Comparison of ENCODE assay signal across 20 cellular contexts in the genomic region with DNA sequence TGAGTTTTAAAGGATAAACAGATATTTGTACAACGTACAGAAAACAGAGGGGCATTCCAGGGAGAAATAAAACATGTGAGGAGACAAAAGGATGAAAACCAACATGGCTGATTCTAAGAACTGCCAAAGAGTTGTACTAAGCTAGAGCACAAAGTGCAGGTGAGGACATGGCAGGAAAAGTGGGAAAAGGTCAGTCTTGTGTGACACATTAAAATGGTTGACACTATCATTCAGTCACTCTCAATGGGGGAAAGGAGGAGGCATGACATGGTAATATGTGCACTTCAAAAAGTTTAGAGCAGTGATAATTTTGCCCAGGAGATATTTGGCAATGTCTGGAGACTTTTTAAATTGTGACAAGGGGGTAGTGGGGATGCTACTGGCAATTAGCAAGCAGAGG.
"Had no signal": no experiment of that assay in that cellular context is flagged by ENCODE, and none has a peak within 500 bp of the region (broad histone marks: within the 10 kb centered on the region; RNA-seq: fewer than 3 reads in every experiment).

No MANE protein-coding gene starts in this region.

- H3K4me1 ChIP-seq: neural progenitor cell, prostate gland, right atrium auricular region, tibial nerve, uterus had no signal

- H3K9me3 Mint-ChIP-seq: effector memory CD8-positive, alpha-beta T cell had no signal

- H3K36me3 ChIP-seq: prostate gland, uterus had no signal

- DNase-seq: activated CD4-positive, alpha-beta T cell treated with anti-CD3 and anti-CD28 coated beads, Interleukin-2, amount 50 U/mL, for 1 hour; activated CD8-positive, alpha-beta memory T cell treated with anti-CD3 and anti-CD28 coated beads for 24 hours; activated CD8-positive, alpha-beta memory T cell treated with anti-CD3 and anti-CD28 coated beads, Interleukin-2, amount 50 U/mL, for 48 hours; activated gamma-delta T cell; activated naive CD8-positive, alpha-beta T cell treated with anti-CD3 and anti-CD28 coated beads, Interleukin-2, amount 10 ng/mL, durations not matched to agents 7 days and 5 days; activated T-cell treated with anti-CD3 and anti-CD28 coated beads, Interleukin-2, amount 50 U/mL, for 48 hours; amygdala; body of pancreas; effector memory CD8-positive, alpha-beta T cell; stimulated activated CD4-positive, alpha-beta T cell treated with anti-CD3 and anti-CD28 coated beads, Interleukin-2, amount 100 ng/mL, for 24 hours; uterus had no signal

- ATAC-seq: activated CD4-positive, CD25-positive, alpha-beta regulatory T cell treated with anti-CD3 and anti-CD28 coated beads, Interleukin-2, amount 50 U/mL, for 24 hours; body of pancreas; effector memory CD8-positive, alpha-beta T cell had no signal

- H3K27me3 Mint-ChIP-seq: activated naive CD8-positive, alpha-beta T cell treated with anti-CD3 and anti-CD28 coated beads, Interleukin-2, amount 10 ng/mL, durations not matched to agents 7 days and 5 days; effector memory CD8-positive, alpha-beta T cell; stimulated activated naive CD8-positive, alpha-beta T cell treated with anti-CD3 and anti-CD28 coated beads, Interleukin-15, Interleukin-2, amounts not matched to agents 100 ng/mL and 50 ng/mL, for 24 hours had no signal

- H3K9ac ChIP-seq: neural progenitor cell had no signal

- H3K27me3 ChIP-seq: body of pancreas, neural progenitor cell, right atrium auricular region, tibial nerve, uterus had no signal

- H3K4me3 Mint-ChIP-seq: activated naive CD8-positive, alpha-beta T cell treated with anti-CD3 and anti-CD28 coated beads, Interleukin-2, amount 10 ng/mL, durations not matched to agents 7 days and 5 days; effector memory CD8-positive, alpha-beta T cell; mesothelial cell of epicardium; neural progenitor cell; stimulated activated naive CD8-positive, alpha-beta T cell treated with anti-CD3 and anti-CD28 coated beads, Interleukin-15, Interleukin-2, amounts not matched to agents 100 ng/mL and 50 ng/mL, for 24 hours; T-helper 1 cell treated with Interleukin-12 subunit alpha and Interleukin-12 subunit beta and Interleukin-4 antibody, amounts not matched to agents 30 μg/mL and 1 μg/mL, for 36 hours had no signal

- H3K27ac Mint-ChIP-seq: activated naive CD8-positive, alpha-beta T cell treated with anti-CD3 and anti-CD28 coated beads, Interleukin-2, amount 10 ng/mL, durations not matched to agents 7 days and 5 days; neural progenitor cell; stimulated activated naive CD8-positive, alpha-beta T cell treated with anti-CD3 and anti-CD28 coated beads, Interleukin-15, Interleukin-2, amounts not matched to agents 100 ng/mL and 50 ng/mL, for 24 hours; T-helper 1 cell treated with Interleukin-12 subunit alpha and Interleukin-12 subunit beta and Interleukin-4 antibody, amounts not matched to agents 30 μg/mL and 1 μg/mL, for 36 hours had no signal

- H3K4me3 ChIP-seq: body of pancreas, lung, neural progenitor cell, prostate gland, right atrium auricular region, tibial nerve, uterus had no signal

- H3K4me1 Mint-ChIP-seq: mesothelial cell of epicardium, neural progenitor cell had no signal

- H3K27ac ChIP-seq: body of pancreas, neural progenitor cell, prostate gland, right atrium auricular region, tibial nerve, uterus had no signal

- H3K4me2 ChIP-seq: neural progenitor cell had no signal

- H2AFZ ChIP-seq: neural progenitor cell had no signal

- H3K9me3 ChIP-seq: body of pancreas, prostate gland, right atrium auricular region, tibial nerve, uterus had no signal
